In genomic region chr18:37258819-37259218, GRCh38 we compare ENCODE assay signal across 28 cellular contexts.
"Had no signal": no experiment of that assay in that cellular context is flagged by ENCODE, and none has a peak within 500 bp of the region (broad histone marks: within the 10 kb centered on the region; RNA-seq: fewer than 3 reads in every experiment).

No MANE protein-coding gene starts in this region.

- H3K9me3 Mint-ChIP-seq: mesothelial cell of epicardium; natural killer cell treated with Interleukin-12 subunit alpha and Interleukin-12 subunit beta and Interleukin-15 and Interleukin-18, amount 100 ng/mL, for 72 hours; neural crest cell; stimulated activated memory B cell treated with anti-CD40 and anti-IgM and Interleukin-4, amounts not matched to agents 10 μg/mL and 1 μg/mL and 100 μg/mL, for 72 hours had no signal

- H3K27me3 ChIP-seq: right atrium auricular region had no signal

- H3K4me1 Mint-ChIP-seq: neural crest cell had no signal

- DNase-seq: effector memory CD4-positive, alpha-beta T cell; foreskin keratinocyte; left cardiac atrium; left lung; mesenchymal stem cell; mucosa of descending colon; naive B cell; sigmoid colon; stimulated activated CD4-positive, alpha-beta T cell treated with anti-CD3 and anti-CD28 coated beads, Interleukin-4, amount 100 ng/mL, for 4 hours; stimulated activated naive CD8-positive, alpha-beta T cell treated with anti-CD3 and anti-CD28 coated beads, Interleukin-15, Interleukin-2, amounts not matched to agents 100 U/mL and 50 U/mL, for 24 hours; substantia nigra; upper lobe of left lung had no signal

- H3K27ac Mint-ChIP-seq: mesothelial cell of epicardium; natural killer cell treated with Interleukin-12 subunit alpha and Interleukin-12 subunit beta and Interleukin-15 and Interleukin-18, amount 100 ng/mL, for 72 hours; stimulated activated memory B cell treated with anti-CD40 and anti-IgM and Interleukin-4, amounts not matched to agents 10 μg/mL and 1 μg/mL and 100 μg/mL, for 72 hours had no signal

- H3K4me3 Mint-ChIP-seq: mesothelial cell of epicardium; naive B cell; natural killer cell treated with Interleukin-12 subunit alpha and Interleukin-12 subunit beta and Interleukin-15 and Interleukin-18, amount 100 ng/mL, for 72 hours; neural crest cell; stimulated activated memory B cell treated with anti-CD40 and anti-IgM and Interleukin-4, amounts not matched to agents 10 μg/mL and 1 μg/mL and 100 μg/mL, for 72 hours had no signal

- FAIRE-seq: colon, endothelial cell of umbilical vein, urothelium cell line had no signal

- H3K4me3 ChIP-seq: esophagus muscularis mucosa, gastroesophageal sphincter, heart left ventricle, hepatocyte, left lung, mucosa of descending colon, prostate gland, right atrium auricular region, sigmoid colon, thoracic aorta, tibial nerve, upper lobe of left lung had no signal

- H3K9ac ChIP-seq: parathyroid adenoma had no signal

- H3K36me3 ChIP-seq: esophagus muscularis mucosa, gastroesophageal sphincter, heart left ventricle, left lung, prostate gland, right atrium auricular region, sigmoid colon, thoracic aorta, tibial nerve, upper lobe of left lung had no signal

- H3K27ac ChIP-seq: esophagus muscularis mucosa, foreskin keratinocyte, gastroesophageal sphincter, heart left ventricle, hepatocyte, left lung, parathyroid adenoma, prostate gland, right atrium auricular region, sigmoid colon, thoracic aorta, tibial nerve, upper lobe of left lung had no signal

- ATAC-seq: foreskin keratinocyte; gastroesophageal sphincter; heart left ventricle; left cardiac atrium; left lung; mucosa of descending colon; natural killer cell treated with Interleukin-12 subunit alpha and Interleukin-12 subunit beta and Interleukin-15 and Interleukin-18, amount 100 ng/mL, for 72 hours; stimulated activated memory B cell treated with anti-CD40 and anti-IgM and Interleukin-4, amounts not matched to agents 10 μg/mL and 1 μg/mL and 100 μg/mL, for 72 hours; stimulated activated naive CD8-positive, alpha-beta T cell treated with anti-CD3 and anti-CD28 coated beads, Interleukin-15, Interleukin-2, amounts not matched to agents 100 U/mL and 50 U/mL, for 24 hours had no signal

- H3K4me1 ChIP-seq: foreskin keratinocyte, prostate gland had no signal

- H3K9me3 ChIP-seq: esophagus muscularis mucosa, gastroesophageal sphincter, heart left ventricle, left lung, mucosa of descending colon, prostate gland, right atrium auricular region, sigmoid colon, thoracic aorta, tibial nerve, upper lobe of left lung had no signal

- H3K36me3 Mint-ChIP-seq: mesothelial cell of epicardium; naive B cell; natural killer cell treated with Interleukin-12 subunit alpha and Interleukin-12 subunit beta and Interleukin-15 and Interleukin-18, amount 100 ng/mL, for 72 hours; stimulated activated memory B cell treated with anti-CD40 and anti-IgM and Interleukin-4, amounts not matched to agents 10 μg/mL and 1 μg/mL and 100 μg/mL, for 72 hours had no signal
